In the genomic region with DNA sequence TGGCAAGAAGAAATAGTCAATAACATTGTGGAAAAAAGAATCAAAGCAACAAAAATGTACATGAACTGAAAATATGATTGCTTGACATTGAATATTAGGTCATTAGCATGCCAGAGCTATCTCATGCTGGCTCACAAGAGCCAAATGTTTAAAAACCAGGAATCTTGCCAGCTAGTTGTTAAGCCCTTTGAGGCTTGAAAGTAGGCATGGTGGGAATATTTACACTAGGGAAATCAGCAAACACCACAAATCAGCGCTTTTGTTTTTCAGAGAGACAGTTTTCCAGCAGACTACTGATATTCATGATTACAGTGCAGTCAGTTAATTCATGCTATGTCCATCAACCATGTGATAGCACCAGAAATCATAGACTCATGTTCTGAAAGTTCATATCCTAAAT, we compare ENCODE assay signal across 15 cellular contexts.
DNase-seq lines count a peak whose midpoint lies in the region; ATAC-seq and TF ChIP-seq lines count a peak whose summit lies in the region.
"Had no signal": no experiment of that assay in that cellular context is flagged by ENCODE, and none has a peak within 500 bp of the region (broad histone marks: within the 10 kb centered on the region; RNA-seq: fewer than 3 reads in every experiment).

No MANE protein-coding gene starts in this region.

- H3K27me3 Mint-ChIP-seq in natural killer cell (ENCODE audit: low read depth in 2 of 2) = no peaks in the 10 kb centered on the region

- H3K27ac Mint-ChIP-seq in natural killer cell = no peak overlapping the region

- TF ChIP-seq CTCF in natural killer cell (IDR thresholded peaks at IDR 0.05) = no peak

- intact Hi-C loops in natural killer cell (cut with micrococcal nuclease) = no loop called here

- H3K9me3 Mint-ChIP-seq in natural killer cell = peaks cover 7 to 16% of the 10 kb centered on the region in 2 donors

- DNase-seq in NCI-H345 (lab: John Stamatoyannopoulos, UW) (peak; percentile 10), NCI-H345 treated with DMSO at 0.1 percent for 48 hours (lab: John Stamatoyannopoulos, UW; ENCODE audit: unreplicated experiment) (no peak), NCI-H446 treated with DMSO at 0.1 percent for 48 hours (lab: John Stamatoyannopoulos, UW) (peak; percentile 17), left lobe of liver (ENCODE audit: low spot score) (no peak), DMS 273 treated with DMSO at 0.1 percent for 48 hours (lab: John Stamatoyannopoulos, UW) (no peak), natural killer cell (no peak), HT-29 (ENCODE audit: low spot score) (no peak)
- DNase-seq: 8988T, AML-193, Calu3, DMS79, GM23248 had no signal

- H3K4me1 Mint-ChIP-seq in natural killer cell = no peaks in the 10 kb centered on the region

- peak; percentile 59 for ATAC-seq in left lobe of liver
- ATAC-seq in natural killer cell = no peak
- ATAC-seq in GM19452 (IDR thresholded peaks at IDR 0.05; ENCODE audit: unreplicated experiment) = no peak
- ATAC-seq: GM12878, HCT116 had no signal

- no peak overlapping the region for H3K4me3 Mint-ChIP-seq in natural killer cell

- no peaks in the 10 kb centered on the region for H3K36me3 Mint-ChIP-seq in natural killer cell

Comparison
In these comparisons a context has a peak if more than half of its experiments do, and no peak if none do; other contexts are left out.
1. DNase-seq: peak in NCI-H345 (single experiment) and NCI-H446 treated with DMSO at 0.1 percent for 48 hours (single experiment); none in NCI-H345 treated with DMSO at 0.1 percent for 48 hours (single experiment), left lobe of liver (single experiment), DMS 273 treated with DMSO at 0.1 percent for 48 hours (single experiment), natural killer cell (single experiment) and HT-29 (single experiment).